12 cellular contexts compared by ENCODE assay signal in the genomic region with DNA sequence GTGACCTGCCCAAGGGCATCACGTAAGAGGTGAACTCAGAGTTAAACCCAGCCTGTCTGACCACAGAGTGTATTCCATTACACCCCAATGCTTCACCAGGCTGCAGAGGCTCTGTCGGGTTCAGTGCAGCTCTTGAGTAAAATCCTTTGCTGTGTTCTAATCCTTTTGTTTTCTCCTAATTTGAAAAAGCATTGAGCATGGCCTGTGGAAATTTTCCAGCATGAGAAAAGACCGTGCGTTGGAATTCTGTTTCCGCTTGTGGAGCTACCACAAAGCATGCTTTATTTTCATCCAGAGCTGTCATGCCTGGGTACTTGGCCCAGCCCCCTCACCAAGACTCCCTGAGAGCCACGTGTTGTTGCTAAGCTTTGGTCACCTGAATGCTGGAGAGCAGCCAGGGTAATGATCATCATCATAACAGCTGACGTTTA.
DNase-seq lines count a peak whose midpoint lies in the region; ATAC-seq, FAIRE-seq and TF ChIP-seq lines count a peak whose summit lies in the region.
"Had no signal": no experiment of that assay in that cellular context is flagged by ENCODE, and none has a peak within 500 bp of the region (broad histone marks: within the 10 kb centered on the region; RNA-seq: fewer than 3 reads in every experiment).

No MANE protein-coding gene starts in this region.

- H3K4me1 Mint-ChIP-seq in WTC11 = peaks cover 9% of the 10 kb centered on the region; the same call in 1 of the 2 replicates

- POLR2A ChIA-PET in WTC11 (lab: Charles Lee) = interaction anchor here (0.5 kb wide), 1 partner anchor 53 kb away, joined by 3 read pairs; no protein-coding TSS in a partner anchor

- H3K9me3 Mint-ChIP-seq in WTC11 = peaks cover 17% of the 10 kb centered on the region

- DNase-seq in NCI-H1105 treated with DMSO at 0.1 percent for 48 hours (lab: John Stamatoyannopoulos, UW) = peak; percentile 52
- no peak for DNase-seq in WTC11 (ENCODE audit: low spot score)
- peak; percentile 9 for DNase-seq in iris pigment epithelial cell (ENCODE audit: low read depth)
- DNase-seq in retina = peak; percentile 51
- DNase-seq in GM12892 (ENCODE audit: insufficient read length) = no peak
- DNase-seq in EL = no peak
- DNase-seq: activated effector memory CD4-positive, alpha-beta T cell treated with anti-CD3 and anti-CD28 coated beads, Interleukin-2, amount 50 U/mL, for 16 hours; HFFc6; Kasumi-1; NCI-H2171 had no signal

- no peak overlapping the region for H3K4me3 Mint-ChIP-seq in WTC11
- H3K4me3 Mint-ChIP-seq: HFFc6 had no signal

- peaks cover 3% of the 10 kb centered on the region; the same call in 1 of the 2 replicates for H3K36me3 Mint-ChIP-seq in WTC11

- FAIRE-seq in GM12892 (lab: Jason Lieb, UNC) = no peak
- FAIRE-seq: GM12891 had no signal

- TF ChIP-seq POLR2A in GM12892 (IDR thresholded peaks at IDR 0.05; ENCODE audit: low read depth, low read length) = no peak

- ATAC-seq in WTC11 (peak; percentile 26; the same call in 1 of the 2 replicates), HG02588 (IDR thresholded peaks at IDR 0.05; ENCODE audit: unreplicated experiment) (no peak)

- TF ChIP-seq CTCF in WTC11 (IDR thresholded peaks at IDR 0.05) = no peak

- H3K27me3 Mint-ChIP-seq in WTC11 (ENCODE audit: low read depth) = peaks cover 31% of the 10 kb centered on the region

- CTCF ChIA-PET in WTC11 (lab: Charles Lee) = interaction anchor here (0.5 to 0.8 kb wide), 2 partner anchors 96 to 1360 kb away, joined by 3 read pairs; no protein-coding TSS in a partner anchor

- H3K27ac Mint-ChIP-seq in WTC11 = no peak overlapping the region
- H3K27ac Mint-ChIP-seq: HFFc6 had no signal

TF ChIP-seq in WTC11, 78 proteins besides CTCF, POLR2A, EP300 and RAD21:
- no peak for TF ChIP-seq TEAD1 (CRISPR knock-in tag; IDR thresholded peaks at IDR 0.05)
- no peak for TF ChIP-seq JAZF1 (CRISPR knock-in tag; IDR thresholded peaks at IDR 0.05)
- no peak for TF ChIP-seq ZNF138 (CRISPR knock-in tag; conservative IDR thresholded peaks at IDR 0.05)
- TF ChIP-seq, protein P1, sequence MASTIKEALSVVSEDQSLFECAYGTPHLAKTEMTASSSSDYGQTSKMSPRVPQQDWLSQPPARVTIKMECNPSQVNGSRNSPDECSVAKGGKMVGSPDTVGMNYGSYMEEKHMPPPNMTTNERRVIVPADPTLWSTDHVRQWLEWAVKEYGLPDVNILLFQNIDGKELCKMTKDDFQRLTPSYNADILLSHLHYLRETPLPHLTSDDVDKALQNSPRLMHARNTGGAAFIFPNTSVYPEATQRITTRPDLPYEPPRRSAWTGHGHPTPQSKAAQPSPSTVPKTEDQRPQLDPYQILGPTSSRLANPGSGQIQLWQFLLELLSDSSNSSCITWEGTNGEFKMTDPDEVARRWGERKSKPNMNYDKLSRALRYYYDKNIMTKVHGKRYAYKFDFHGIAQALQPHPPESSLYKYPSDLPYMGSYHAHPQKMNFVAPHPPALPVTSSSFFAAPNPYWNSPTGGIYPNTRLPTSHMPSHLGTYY (CRISPR knock-in tag; IDR thresholded peaks at IDR 0.05) = no peak
- TF ChIP-seq, protein P2, sequence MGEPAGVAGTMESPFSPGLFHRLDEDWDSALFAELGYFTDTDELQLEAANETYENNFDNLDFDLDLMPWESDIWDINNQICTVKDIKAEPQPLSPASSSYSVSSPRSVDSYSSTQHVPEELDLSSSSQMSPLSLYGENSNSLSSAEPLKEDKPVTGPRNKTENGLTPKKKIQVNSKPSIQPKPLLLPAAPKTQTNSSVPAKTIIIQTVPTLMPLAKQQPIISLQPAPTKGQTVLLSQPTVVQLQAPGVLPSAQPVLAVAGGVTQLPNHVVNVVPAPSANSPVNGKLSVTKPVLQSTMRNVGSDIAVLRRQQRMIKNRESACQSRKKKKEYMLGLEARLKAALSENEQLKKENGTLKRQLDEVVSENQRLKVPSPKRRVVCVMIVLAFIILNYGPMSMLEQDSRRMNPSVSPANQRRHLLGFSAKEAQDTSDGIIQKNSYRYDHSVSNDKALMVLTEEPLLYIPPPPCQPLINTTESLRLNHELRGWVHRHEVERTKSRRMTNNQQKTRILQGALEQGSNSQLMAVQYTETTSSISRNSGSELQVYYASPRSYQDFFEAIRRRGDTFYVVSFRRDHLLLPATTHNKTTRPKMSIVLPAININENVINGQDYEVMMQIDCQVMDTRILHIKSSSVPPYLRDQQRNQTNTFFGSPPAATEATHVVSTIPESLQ (CRISPR knock-in tag; IDR thresholded peaks at IDR 0.05) = no peak
- no peak for TF ChIP-seq CREB1 (CRISPR knock-in tag; IDR thresholded peaks at IDR 0.05)
- no peak for TF ChIP-seq SP1 (CRISPR knock-in tag; conservative IDR thresholded peaks at IDR 0.05)
- no peak for TF ChIP-seq EMX1 (CRISPR knock-in tag; IDR thresholded peaks at IDR 0.05)
- TF ChIP-seq, protein P3, sequence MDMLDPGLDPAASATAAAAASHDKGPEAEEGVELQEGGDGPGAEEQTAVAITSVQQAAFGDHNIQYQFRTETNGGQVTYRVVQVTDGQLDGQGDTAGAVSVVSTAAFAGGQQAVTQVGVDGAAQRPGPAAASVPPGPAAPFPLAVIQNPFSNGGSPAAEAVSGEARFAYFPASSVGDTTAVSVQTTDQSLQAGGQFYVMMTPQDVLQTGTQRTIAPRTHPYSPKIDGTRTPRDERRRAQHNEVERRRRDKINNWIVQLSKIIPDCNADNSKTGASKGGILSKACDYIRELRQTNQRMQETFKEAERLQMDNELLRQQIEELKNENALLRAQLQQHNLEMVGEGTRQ (CRISPR knock-in tag; IDR thresholded peaks at IDR 0.05) = no peak
- TF ChIP-seq GRHL2 (CRISPR knock-in tag; IDR thresholded peaks at IDR 0.05; ENCODE audit: insufficient replicate concordance, severe bottlenecking) = no peak
- TF ChIP-seq RORB (CRISPR knock-in tag; IDR thresholded peaks at IDR 0.05) = no peak
TF ChIP-seq in WTC11: peak in this region for 0.

Comparison
In these comparisons a context has a peak if more than half of its experiments do, and no peak if none do; other contexts are left out.
1. DNase-seq: peak in NCI-H1105 treated with DMSO at 0.1 percent for 48 hours (single experiment), iris pigment epithelial cell (single experiment) and retina (single experiment); none in WTC11 (single experiment), GM12892 (single experiment) and EL (single experiment).